Comparison of ENCODE assay signal across 25 cellular contexts in genomic region chr7:83524286-83525075, GRCh38.
DNase-seq lines count a peak whose midpoint lies in the region; ATAC-seq, FAIRE-seq and TF ChIP-seq lines count a peak whose summit lies in the region.
"Had no signal": no experiment of that assay in that cellular context is flagged by ENCODE, and none has a peak within 500 bp of the region (broad histone marks: within the 10 kb centered on the region; RNA-seq: fewer than 3 reads in every experiment).

No MANE protein-coding gene starts in this region.

- no peak overlapping the region for H3K27ac ChIP-seq in foreskin keratinocyte
- H3K27ac ChIP-seq in neuronal stem cell (replicated peaks; ENCODE audit: low read length) = no peak overlapping the region
- H3K27ac ChIP-seq: parathyroid adenoma, SK-N-MC, tibial artery, WERI-Rb-1 had no signal

- no peak overlapping the region for H4K91ac ChIP-seq in neuronal stem cell (ENCODE audit: low read depth, low read length, poor library complexity)

- H2AK5ac ChIP-seq in neuronal stem cell (ENCODE audit: low read depth, low read length) = no peak overlapping the region

- H3K9ac ChIP-seq in neuronal stem cell (ENCODE audit: low read depth, low read length, poor library complexity) = no peak overlapping the region
- H3K9ac ChIP-seq: parathyroid adenoma had no signal

- H2AFZ ChIP-seq in neuronal stem cell (ENCODE audit: low read length) = peak overlapping the region; percentile 19
- H2AFZ ChIP-seq: parathyroid adenoma had no signal

- H4K8ac ChIP-seq in neuronal stem cell (ENCODE audit: low read depth, low read length) = no peak overlapping the region

- H3K4me2 ChIP-seq in neuronal stem cell (ENCODE audit: insufficient read depth, low read length, poor library complexity, severe bottlenecking) = no peak overlapping the region

- H3K4me3 ChIP-seq in neuronal stem cell (ENCODE audit: low read length in 2 of 2) = no peak overlapping the region
- H3K4me3 ChIP-seq: SK-N-MC, tibial artery had no signal

- DNase-seq in RCC 7860 (ENCODE audit: low spot score) = peak; percentile 78
- DNase-seq in foreskin keratinocyte = peak; percentile 78 to 88
- no peak for DNase-seq in neuronal stem cell (ENCODE audit: low spot score)
- no peak for DNase-seq in DMS79 (lab: John Stamatoyannopoulos, UW)
- no peak for DNase-seq in DMS153 treated with DMSO at 0.1 percent for 48 hours (lab: John Stamatoyannopoulos, UW; ENCODE audit: unreplicated experiment)
- DNase-seq: activated CD4-positive, alpha-beta T cell treated with anti-CD3 and anti-CD28 coated beads, Interleukin-2, amount 50 U/mL, for 4 hours; activated gamma-delta T cell; activated T-cell treated with anti-CD3 and anti-CD28 coated beads for 4 hours; CD4-positive, alpha-beta T cell; DMS53; foreskin fibroblast; hippocampal formation; islet precursor cell; natural killer cell; small intestine; stimulated activated CD4-positive, alpha-beta T cell treated with anti-CD3 and anti-CD28 coated beads, Interleukin-4, amount 100 ng/mL, for 1 hour; tibial artery; WERI-Rb-1 had no signal

- FAIRE-seq in G401.6 (lab: Jason Lieb, UNC) = peak; percentile 64
- FAIRE-seq in RCC 7860 (lab: Jason Lieb, UNC) = peak; percentile 89
- FAIRE-seq: endothelial cell of umbilical vein, small intestine had no signal

- H2BK12ac ChIP-seq in neuronal stem cell (ENCODE audit: low read length) = no peak overlapping the region

- no peaks in the 10 kb centered on the region for H3K9me3 ChIP-seq in neuronal stem cell (replicated peaks in 1 of 2; ENCODE audit: control insufficient read depth in 2 of 2, insufficient read depth in 1 of 2, low read depth in 1 of 2, low read length in 2 of 2)
- H3K9me3 ChIP-seq: tibial artery had no signal

- no peak overlapping the region for H2BK120ac ChIP-seq in neuronal stem cell (ENCODE audit: low read depth, low read length)

- H3K14ac ChIP-seq in neuronal stem cell (ENCODE audit: low read length) = no peak overlapping the region

- WGBS in neuronal stem cell (ENCODE audit: extremely low coverage in 2 of 2, insufficient read length in 2 of 2, insufficient replicate concordance in 1 of 2), 2 donors = no CpG with 5 or more reads among the region's 4 CpGs

- H3K4me1 ChIP-seq in foreskin keratinocyte = peaks cover 17% of the 10 kb centered on the region
- no peaks in the 10 kb centered on the region for H3K4me1 ChIP-seq in neuronal stem cell (ENCODE audit: control insufficient read depth in 2 of 2, insufficient read depth in 1 of 2, low read depth in 1 of 2, low read length in 2 of 2)
- H3K4me1 ChIP-seq: parathyroid adenoma, tibial artery had no signal

- no peak overlapping the region for H2BK15ac ChIP-seq in neuronal stem cell (ENCODE audit: low read length)

- no peak overlapping the region for H3K4ac ChIP-seq in neuronal stem cell (ENCODE audit: low read length)

- no peak for TF ChIP-seq CTCF in foreskin keratinocyte (conservative IDR thresholded peaks at IDR 0.05)

- H3K23ac ChIP-seq in neuronal stem cell (ENCODE audit: low read depth, low read length, poor library complexity) = no peak overlapping the region

- ATAC-seq in foreskin keratinocyte (peak; percentile 75), HG03378 (IDR thresholded peaks at IDR 0.05; ENCODE audit: unreplicated experiment) (no peak), GM18505 (IDR thresholded peaks at IDR 0.05; ENCODE audit: unreplicated experiment) (no peak)
- ATAC-seq: natural killer cell, Panc1 had no signal

- no peaks in the 10 kb centered on the region for H3K27me3 ChIP-seq in foreskin keratinocyte
- no peaks in the 10 kb centered on the region for H3K27me3 ChIP-seq in neuronal stem cell (ENCODE audit: control insufficient read depth in 3 of 3, insufficient read depth in 3 of 3, low read depth in 1 of 3, low read length in 3 of 3)
- H3K27me3 ChIP-seq: tibial artery had no signal

- no peak for TF ChIP-seq POLR2A in GM18505 (IDR thresholded peaks at IDR 0.05; ENCODE audit: borderline replicate concordance, extremely low read depth, insufficient read depth, insufficient read length)

- H2BK5ac ChIP-seq in neuronal stem cell (ENCODE audit: low read length) = no peak overlapping the region

- H3K79me1 ChIP-seq in neuronal stem cell (ENCODE audit: low read depth, low read length) = no peaks in the 10 kb centered on the region

- no peak overlapping the region for H3K18ac ChIP-seq in neuronal stem cell (ENCODE audit: low read length)

- H3K36me3 ChIP-seq in neuronal stem cell (replicated peaks in 1 of 2; ENCODE audit: control insufficient read depth in 2 of 2, insufficient read depth in 2 of 2, low read length in 2 of 2) = no peaks in the 10 kb centered on the region
- H3K36me3 ChIP-seq: tibial artery, WERI-Rb-1 had no signal

Comparison
In these comparisons a context has a peak if more than half of its experiments do, and no peak if none do; other contexts are left out.
1. DNase-seq: peak in RCC 7860 (single experiment) and foreskin keratinocyte (2 of 2); none in neuronal stem cell (single experiment), DMS79 (single experiment) and DMS153 treated with DMSO at 0.1 percent for 48 hours (single experiment).